28 cellular contexts compared by ENCODE assay signal in the genomic region with DNA sequence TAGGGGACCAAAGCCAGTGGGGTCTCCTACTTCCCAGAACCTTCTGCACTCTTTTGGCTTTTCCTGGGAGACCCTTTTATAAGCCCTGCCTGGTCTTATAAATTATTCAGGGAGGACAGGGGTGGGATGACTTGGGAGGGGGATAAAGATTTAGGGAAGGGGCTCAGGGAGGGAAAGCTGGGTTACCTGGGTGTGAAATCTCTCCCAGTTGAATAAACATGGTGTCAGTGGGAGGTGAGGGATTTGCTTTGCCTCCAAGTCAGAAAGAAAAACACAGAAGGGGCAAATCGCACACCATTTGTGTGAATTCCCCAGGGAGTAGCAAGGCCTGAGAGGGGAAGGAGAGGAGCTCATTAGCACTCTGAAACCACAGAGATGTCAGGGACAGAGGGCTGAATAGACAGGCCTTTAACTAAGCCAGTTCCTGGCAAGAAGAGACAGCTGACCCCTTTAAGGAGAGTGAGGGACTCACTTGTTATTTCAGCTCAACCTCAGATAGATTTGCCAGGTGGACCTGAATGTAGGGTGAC. TPM values are rescaled to one million over a fixed set of nuclear protein-coding genes. Genes with fewer than 3 reads are reported as not detected.
DNase-seq lines count a peak whose midpoint lies in the region; ATAC-seq lines count a peak whose summit lies in the region.
"Had no signal": no experiment of that assay in that cellular context is flagged by ENCODE, and none has a peak within 500 bp of the region (broad histone marks: within the 10 kb centered on the region; RNA-seq: fewer than 3 reads in every experiment).

A gene with protein sequence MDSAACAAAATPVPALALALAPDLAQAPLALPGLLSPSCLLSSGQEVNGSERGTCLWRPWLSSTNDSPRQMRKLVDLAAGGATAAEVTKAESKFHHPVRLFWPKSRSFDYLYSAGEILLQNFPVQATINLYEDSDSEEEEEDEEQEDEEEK (minus strand): TSS at position 51 of the 530 bp plus-strand sequence. CDS start 54 bp downstream, outside the sequence.

- DNase-seq in NCI-H2107 treated with DMSO at 0.1 percent for 48 hours (lab: John Stamatoyannopoulos, UW; ENCODE audit: unreplicated experiment) (peak; percentile 10), NCI-H2107 (lab: John Stamatoyannopoulos, UW) (no peak), left kidney (ENCODE audit: low read depth, low spot score) (peak; percentile 54), trophoblast cell (no peak), Kasumi-1 (lab: John Stamatoyannopoulos, UW) (no peak)
- no peak for DNase-seq in central memory CD4-positive, alpha-beta T cell
- DNase-seq: activated CD4-positive, alpha-beta T cell treated with anti-CD3 and anti-CD28 coated beads for 4 hours; activated CD8-positive, alpha-beta memory T cell treated with anti-CD3 and anti-CD28 coated beads for 24 hours; activated gamma-delta T cell treated with Interleukin-2 at 50 U/mL for 16 hours; activated naive CD8-positive, alpha-beta T cell treated with anti-CD3 and anti-CD28 coated beads, Interleukin-2, amount 50 U/mL, for 24 hours; activated T-cell treated with anti-CD3 and anti-CD28 coated beads, Interleukin-2, amount 50 U/mL, for 1 hour; BE2C; DMS79 treated with DMSO at 0.1 percent for 48 hours; effector memory CD4-positive, alpha-beta T cell; foreskin fibroblast; hippocampal formation; left lung; MV-4-11; NCI-H2029; NCI-H510A; SK-N-SH had no signal

- no peaks in the 10 kb centered on the region for H3K79me2 ChIP-seq in trophoblast cell (ENCODE audit: control insufficient read depth, insufficient read depth, low read length, poor library complexity)

- H3K27ac ChIP-seq in trophoblast cell (ENCODE audit: low read depth, low read length), result no peak within 1 kb of the TSS
- H3K27ac ChIP-seq: body of pancreas, left lung, neutrophil, skin epidermis had no signal

- H3K14ac ChIP-seq in trophoblast cell (ENCODE audit: low read length), result no peak within 1 kb of the TSS

- ATAC-seq in HG02588 (IDR thresholded peaks at IDR 0.05; ENCODE audit: unreplicated experiment) (peak; percentile 45), HG03571 (IDR thresholded peaks at IDR 0.05; ENCODE audit: unreplicated experiment) (no peak)
- ATAC-seq: activated naive CD8-positive, alpha-beta T cell treated with anti-CD3 and anti-CD28 coated beads, Interleukin-2, amount 50 U/mL, for 24 hours; body of pancreas; left lung had no signal

- no peak within 1 kb of the TSS for H3K4me2 ChIP-seq in trophoblast cell (ENCODE audit: low read length)
- H3K4me2 ChIP-seq: SK-N-SH had no signal

- no peaks in the 10 kb centered on the region for H3K27me3 ChIP-seq in trophoblast cell (ENCODE audit: insufficient read depth, low read length)
- H3K27me3 ChIP-seq: BE2C, body of pancreas, left lung, neutrophil had no signal

- H3K4ac ChIP-seq in trophoblast cell (ENCODE audit: low read depth, low read length), result no peak within 1 kb of the TSS

- H3K36me3 ChIP-seq in trophoblast cell (ENCODE audit: control insufficient read depth in 1 of 2, insufficient read depth in 2 of 2, low read length in 2 of 2), result no peaks in the 10 kb centered on the region
- H3K36me3 ChIP-seq: BE2C, left lung, neutrophil had no signal

- no peak within 1 kb of the TSS for H2BK12ac ChIP-seq in trophoblast cell (ENCODE audit: low read length)

- peak within 1 kb of the TSS; percentile 30 for H4K12ac ChIP-seq in trophoblast cell (ENCODE audit: low read depth, low read length)

- no peak within 1 kb of the TSS for H4K8ac ChIP-seq in trophoblast cell (ENCODE audit: low read depth, low read length)

- no peak within 1 kb of the TSS for H2BK120ac ChIP-seq in trophoblast cell (ENCODE audit: insufficient read depth, low read length, poor library complexity)

- peaks cover 0 to 8% of the 10 kb centered on the region in 2 experiments for H3K4me1 ChIP-seq in trophoblast cell (ENCODE audit: control insufficient read depth in 1 of 2, insufficient read depth in 2 of 2, low read length in 2 of 2)
- H3K4me1 ChIP-seq: BE2C, left lung had no signal

- H4K91ac ChIP-seq in trophoblast cell (ENCODE audit: low read depth, low read length), result no peak within 1 kb of the TSS

- H3K23ac ChIP-seq in trophoblast cell (ENCODE audit: low read length), result no peak within 1 kb of the TSS

- H2AFZ ChIP-seq in trophoblast cell (ENCODE audit: insufficient read depth, low read length, poor library complexity), result no peak within 1 kb of the TSS

- H3K18ac ChIP-seq in trophoblast cell (ENCODE audit: low read length), result no peak within 1 kb of the TSS

- no peaks in the 10 kb centered on the region for H3K9me3 ChIP-seq in trophoblast cell (ENCODE audit: insufficient read depth, low read depth, low read length)
- H3K9me3 ChIP-seq: BE2C, body of pancreas, left lung, neutrophil, SK-N-SH had no signal

- H3K9ac ChIP-seq in trophoblast cell (ENCODE audit: low read length), result no peak within 1 kb of the TSS
- H3K9ac ChIP-seq: SK-N-SH had no signal

- H3K79me1 ChIP-seq in trophoblast cell (ENCODE audit: low read length), result no peaks in the 10 kb centered on the region

- no peak within 1 kb of the TSS for H2AK5ac ChIP-seq in trophoblast cell (ENCODE audit: low read length)

- H2BK5ac ChIP-seq in trophoblast cell (ENCODE audit: low read depth, low read length, poor library complexity), result no peak within 1 kb of the TSS

- H3K4me3 ChIP-seq in trophoblast cell (ENCODE audit: low read depth, low read length), result no peak within 1 kb of the TSS
- H3K4me3 ChIP-seq: body of pancreas, left lung, skin epidermis had no signal

- WGBS in trophoblast cell (ENCODE audit: extremely low coverage, insufficient coverage, insufficient read length), result no CpG with 5 or more reads among the region's 1 CpG

RNA-seq across cellular contexts. Expression of the gene that starts here (rescaled TPM):
- polyA plus RNA-seq in trophoblast cell (2013), result 0.04 and 0.07 TPM in 2 replicates
- polyA plus RNA-seq: esophagus, urinary bladder had no signal

Comparison
In these comparisons a context has a peak if more than half of its experiments do, and no peak if none do; other contexts are left out.
1. DNase-seq: peak in NCI-H2107 treated with DMSO at 0.1 percent for 48 hours (single experiment) and left kidney (single experiment); none in NCI-H2107 (single experiment), trophoblast cell (0 of 2), Kasumi-1 (0 of 2) and central memory CD4-positive, alpha-beta T cell (single experiment).